In the genomic region with DNA sequence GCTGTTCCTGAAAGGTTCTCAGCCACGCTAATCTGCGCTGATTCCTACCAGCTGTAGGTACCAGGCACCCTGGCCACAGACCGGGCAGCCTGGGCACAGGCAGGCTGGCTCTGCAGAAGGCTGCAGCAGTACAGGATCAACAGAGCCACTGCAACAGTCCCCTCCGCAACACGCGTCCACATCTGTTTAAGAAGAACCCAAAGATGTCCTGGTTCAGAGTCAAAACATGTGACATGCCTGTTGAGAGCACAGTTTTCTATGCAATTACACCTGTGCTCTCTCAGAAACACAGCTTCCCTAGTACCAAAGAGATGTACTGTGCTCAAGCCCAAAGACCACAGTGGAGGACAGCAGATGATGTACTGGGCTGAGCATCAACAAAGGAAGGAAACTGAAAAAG, we compare ENCODE assay signal across 1 cellular context.
TF ChIP-seq lines count a peak whose summit lies in the region.

No MANE protein-coding gene starts in this region.

TF ChIP-seq in IMR-90, 13 proteins besides CTCF, POLR2A, EP300 and RAD21 (continued from another document):
- TF ChIP-seq MAZ (IDR thresholded peaks at IDR 0.05; ENCODE audit: borderline replicate concordance, low read depth, low read length) (no peak), CHD1 (IDR thresholded peaks at IDR 0.05; ENCODE audit: low read depth, low read length) (no peak), FOS (IDR thresholded peaks at IDR 0.05; ENCODE audit: low read depth, low read length) (no peak), RFX5 (IDR thresholded peaks at IDR 0.05; ENCODE audit: low read depth, low read length) (no peak), BHLHE40 (IDR thresholded peaks at IDR 0.05; ENCODE audit: low read depth, low read length) (no peak), CEBPB (IDR thresholded peaks at IDR 0.05; ENCODE audit: low read depth, low read length) (no peak), SMC3 (IDR thresholded peaks at IDR 0.05; ENCODE audit: low read depth, low read length) (no peak), MXI1 (IDR thresholded peaks at IDR 0.05; ENCODE audit: borderline replicate concordance, low read depth, low read length) (no peak), RCOR1 (IDR thresholded peaks at IDR 0.05; ENCODE audit: insufficient replicate concordance, low read length) (no peak)
- TF ChIP-seq, protein P1, sequence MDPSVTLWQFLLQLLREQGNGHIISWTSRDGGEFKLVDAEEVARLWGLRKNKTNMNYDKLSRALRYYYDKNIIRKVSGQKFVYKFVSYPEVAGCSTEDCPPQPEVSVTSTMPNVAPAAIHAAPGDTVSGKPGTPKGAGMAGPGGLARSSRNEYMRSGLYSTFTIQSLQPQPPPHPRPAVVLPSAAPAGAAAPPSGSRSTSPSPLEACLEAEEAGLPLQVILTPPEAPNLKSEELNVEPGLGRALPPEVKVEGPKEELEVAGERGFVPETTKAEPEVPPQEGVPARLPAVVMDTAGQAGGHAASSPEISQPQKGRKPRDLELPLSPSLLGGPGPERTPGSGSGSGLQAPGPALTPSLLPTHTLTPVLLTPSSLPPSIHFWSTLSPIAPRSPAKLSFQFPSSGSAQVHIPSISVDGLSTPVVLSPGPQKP (IDR thresholded peaks at IDR 0.05; ENCODE audit: borderline replicate concordance, low read depth, low read length) = no peak
- TF ChIP-seq, protein P2, sequence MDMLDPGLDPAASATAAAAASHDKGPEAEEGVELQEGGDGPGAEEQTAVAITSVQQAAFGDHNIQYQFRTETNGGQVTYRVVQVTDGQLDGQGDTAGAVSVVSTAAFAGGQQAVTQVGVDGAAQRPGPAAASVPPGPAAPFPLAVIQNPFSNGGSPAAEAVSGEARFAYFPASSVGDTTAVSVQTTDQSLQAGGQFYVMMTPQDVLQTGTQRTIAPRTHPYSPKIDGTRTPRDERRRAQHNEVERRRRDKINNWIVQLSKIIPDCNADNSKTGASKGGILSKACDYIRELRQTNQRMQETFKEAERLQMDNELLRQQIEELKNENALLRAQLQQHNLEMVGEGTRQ (IDR thresholded peaks at IDR 0.05; ENCODE audit: low read depth, low read length) = no peak
